ENCODE assay signal across 1 cellular context in genomic region chr10:5404188-5405041, GRCh38.
TF ChIP-seq lines count a peak whose summit lies in the region.

TSS of gene TUBAL3 (minus strand) at chr10:5404828. CDS start at chr10:5404792, 36 bp downstream.

TF ChIP-seq in K562, 482 proteins besides CTCF, POLR2A, EP300 and RAD21 (continued from another document and continues in another):
- TF ChIP-seq HMGXB4 (CRISPR knock-in tag; IDR thresholded peaks at IDR 0.05) (no peak), TCF3 (CRISPR knock-in tag; IDR thresholded peaks at IDR 0.05) (no peak), ZNF766 (CRISPR knock-in tag; conservative IDR thresholded peaks at IDR 0.05) (no peak), ZNF197 (CRISPR knock-in tag; IDR thresholded peaks at IDR 0.05; ENCODE audit: low read depth) (no peak), WHSC1 (IDR thresholded peaks at IDR 0.05; ENCODE audit: low read length) (no peak), TAF15 (IDR thresholded peaks at IDR 0.05; ENCODE audit: low read depth, low read length) (no peak), DLX4 (CRISPR knock-in tag; IDR thresholded peaks at IDR 0.05) (no peak), ATF1 (CRISPR knock-in tag; IDR thresholded peaks at IDR 0.05) (no peak), ATF1 (tag; IDR thresholded peaks at IDR 0.05) (0 out of 2 replicates have a peak, but pooled peaks have one; percentile 12), ZNF561 (CRISPR knock-in tag; conservative IDR thresholded peaks at IDR 0.05) (no peak), SMAD2 (IDR thresholded peaks at IDR 0.05; ENCODE audit: low read depth, low read length) (no peak), ZNF449 (CRISPR knock-in tag; IDR thresholded peaks at IDR 0.05) (no peak), THRA (IDR thresholded peaks at IDR 0.05) (no peak), TOE1 (IDR thresholded peaks at IDR 0.05; ENCODE audit: borderline replicate concordance) (peak; percentile 42; the same call in 1 of the 2 replicates), TOE1 (CRISPR knock-in tag; IDR thresholded peaks at IDR 0.05; ENCODE audit: borderline replicate concordance, low read depth) (no peak), ZBTB9 (CRISPR knock-in tag; IDR thresholded peaks at IDR 0.05) (no peak), U2AF1 (optimal IDR thresholded peaks at IDR 0.05; ENCODE audit: low read depth, low read length) (no peak), ZC3H8 (IDR thresholded peaks at IDR 0.05) (no peak), ATF2 (CRISPR knock-in tag; IDR thresholded peaks at IDR 0.05) (no peak), C11orf30 (IDR thresholded peaks at IDR 0.05; ENCODE audit: low read depth) (no peak), CBX3 (IDR thresholded peaks at IDR 0.05; ENCODE audit: borderline replicate concordance in 1 of 2, low read length in 2 of 2) (peak in 1 of 2 experiments; percentile 53; a peak in 2 of 3 replicates), PCBP2 (IDR thresholded peaks at IDR 0.05; ENCODE audit: low read depth, low read length, poor library complexity, severe bottlenecking) (no peak), NONO (IDR thresholded peaks at IDR 0.05; ENCODE audit: low read depth in 2 of 2, low read length in 1 of 2) (no peak), BRF1 (IDR thresholded peaks at IDR 0.05; ENCODE audit: borderline replicate concordance, extremely low read depth, insufficient read length) (no peak), PTTG1 (tag; IDR thresholded peaks at IDR 0.05; ENCODE audit: low read depth) (no peak), ID3 (CRISPR knock-in tag; IDR thresholded peaks at IDR 0.05) (no peak), ID3 (tag; IDR thresholded peaks at IDR 0.05) (no peak), ZNF24 (IDR thresholded peaks at IDR 0.05) (no peak), ZNF717 (CRISPR knock-in tag; IDR thresholded peaks at IDR 0.05) (no peak), NR2C1 (IDR thresholded peaks at IDR 0.05) (no peak), NR2C1 (tag; IDR thresholded peaks at IDR 0.05) (no peak), BHLHE40 (IDR thresholded peaks at IDR 0.05; ENCODE audit: low read length) (peak; percentile 59), FOXJ3 (CRISPR knock-in tag; IDR thresholded peaks at IDR 0.05) (no peak), SREBF2 (CRISPR knock-in tag; IDR thresholded peaks at IDR 0.05) (no peak), L3MBTL2 (IDR thresholded peaks at IDR 0.05) (peak; percentile 42; the same call in 1 of the 2 replicates), RHOXF2B (CRISPR knock-in tag; conservative IDR thresholded peaks at IDR 0.05) (no peak), CREBBP (IDR thresholded peaks at IDR 0.05; ENCODE audit: low read depth, low read length) (no peak), HNRNPUL1 (IDR thresholded peaks at IDR 0.05; ENCODE audit: low read length) (no peak), TAF9B (IDR thresholded peaks at IDR 0.05; ENCODE audit: partially characterized antibody) (peak; percentile 68), CREM (IDR thresholded peaks at IDR 0.05; ENCODE audit: low read depth) (peak; percentile 19; the same call in 1 of the 2 replicates), ZFP1 (CRISPR knock-in tag; IDR thresholded peaks at IDR 0.05) (no peak), FOXP1 (CRISPR knock-in tag; IDR thresholded peaks at IDR 0.05) (no peak), ZNF311 (CRISPR knock-in tag; IDR thresholded peaks at IDR 0.05) (no peak), CAMTA2 (CRISPR knock-in tag; conservative IDR thresholded peaks at IDR 0.05) (no peak), XRCC5 (IDR thresholded peaks at IDR 0.05; ENCODE audit: low read depth, low read length) (no peak), ZSCAN29 (IDR thresholded peaks at IDR 0.05) (no peak), NELFE (IDR thresholded peaks at IDR 0.05; ENCODE audit: insufficient read depth, insufficient read length) (no peak), TRIM28 (IDR thresholded peaks at IDR 0.05) (peak; percentile 84), ZNF134 (CRISPR knock-in tag; conservative IDR thresholded peaks at IDR 0.05) (no peak), JUND (IDR thresholded peaks at IDR 0.05; ENCODE audit: borderline replicate concordance, low read depth, low read length) (peak; percentile 78; the same call in 1 of the 2 replicates), JUND (tag; IDR thresholded peaks at IDR 0.05; ENCODE audit: borderline replicate concordance, low read depth, low read length) (peak; percentile 66; the same call in 1 of the 3 replicates), E2F8 (IDR thresholded peaks at IDR 0.05; ENCODE audit: low read depth, partially characterized antibody) (peak; percentile 20), ZNF274 (IDR thresholded peaks at IDR 0.05; ENCODE audit: borderline replicate concordance, low read depth, low read length) (no peak), RFX7 (CRISPR knock-in tag; IDR thresholded peaks at IDR 0.05) (no peak), NFE2 (IDR thresholded peaks at IDR 0.05; ENCODE audit: low read depth) (0 out of 2 replicates have a peak, but pooled peaks have one; percentile 6), LCOR (CRISPR knock-in tag; IDR thresholded peaks at IDR 0.05) (no peak), ZNF280B (CRISPR knock-in tag; IDR thresholded peaks at IDR 0.05) (no peak), ATF3 (IDR thresholded peaks at IDR 0.05) (peak; percentile 51; the same call in 1 of the 2 replicates), ATF3 (CRISPR knock-in tag; conservative IDR thresholded peaks at IDR 0.05) (no peak), CTCFL (IDR thresholded peaks at IDR 0.05; ENCODE audit: borderline replicate concordance, insufficient read depth, low read depth, low read length, poor library complexity, severe bottlenecking) (no peak), PURB (CRISPR knock-in tag; IDR thresholded peaks at IDR 0.05; ENCODE audit: low read depth) (no peak), TARDBP (IDR thresholded peaks at IDR 0.05) (no peak), PHF21A (IDR thresholded peaks at IDR 0.05; ENCODE audit: borderline replicate concordance, low read depth) (no peak)
